23 cellular contexts compared by ENCODE assay signal in the genomic region with DNA sequence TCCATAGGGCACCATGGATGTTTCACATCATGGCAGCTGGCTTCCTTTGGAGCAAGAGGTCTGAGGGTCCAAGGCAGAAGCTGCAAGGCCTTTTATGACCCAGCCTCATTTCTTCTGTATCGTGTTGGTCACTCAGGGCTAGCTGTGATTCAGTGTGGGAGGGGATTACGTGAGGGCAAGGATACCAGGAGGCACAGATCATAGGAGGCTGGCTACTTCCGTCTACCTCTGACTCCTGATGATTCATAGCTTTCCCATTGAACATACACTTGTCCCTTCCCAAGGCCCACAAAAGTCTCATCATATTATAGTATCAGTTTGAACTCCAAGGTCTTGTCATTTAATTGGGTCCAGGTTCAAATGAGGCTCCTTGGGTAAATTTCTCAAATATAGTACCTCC.
DNase-seq lines count a peak whose midpoint lies in the region; ATAC-seq and TF ChIP-seq lines count a peak whose summit lies in the region.
"Had no signal": no experiment of that assay in that cellular context is flagged by ENCODE, and none has a peak within 500 bp of the region (broad histone marks: within the 10 kb centered on the region; RNA-seq: fewer than 3 reads in every experiment).

No MANE protein-coding gene starts in this region.

- BruUV-seq in mammary epithelial cell (replicated peaks; lab: Mats Ljungman, UMichigan): no TSS peak

- H3K27me3 ChIP-seq in mammary epithelial cell (ENCODE audit: insufficient read depth, low read length): no peaks in the 10 kb centered on the region
- H3K27me3 ChIP-seq: SJCRH30 had no signal

- no peak overlapping the region for H3K9ac ChIP-seq in mammary epithelial cell (ENCODE audit: insufficient read depth, low read length)

- WGBS in mammary epithelial cell (ENCODE audit: low coverage, missing lambda C conversion rate): 51% methylated on average over 3 of the region's 3 CpGs

- ATAC-seq in GM19328 (IDR thresholded peaks at IDR 0.05; ENCODE audit: unreplicated experiment): no peak
- ATAC-seq in WTC11: no peak
- ATAC-seq: A549, GM12878, HCT116, T-cell had no signal

- no peaks in the 10 kb centered on the region for H3K9me3 ChIP-seq in mammary epithelial cell (replicated peaks; ENCODE audit: insufficient read depth, low read length)
- H3K9me3 ChIP-seq: SJCRH30 had no signal

- H3K4me3 Mint-ChIP-seq in WTC11 (no peak overlapping the region), HFFc6 (no peak overlapping the region)
- H3K4me3 Mint-ChIP-seq: B cell, CD14-positive monocyte, T-cell had no signal

- H3K9me3 Mint-ChIP-seq in WTC11 (peaks cover 7% of the 10 kb centered on the region), HFFc6 (no peaks in the 10 kb centered on the region; the same call in 1 of the 2 replicates)

- TF ChIP-seq CTCF in mammary epithelial cell (conservative IDR thresholded peaks at IDR 0.05 in 1 of 2, IDR thresholded peaks at IDR 0.05 in 1 of 2; ENCODE audit: extremely low read depth in 1 of 2, insufficient read depth in 1 of 2, low read depth in 1 of 2, low read length in 2 of 2) (no peak), WTC11 (IDR thresholded peaks at IDR 0.05) (no peak), HFFc6 (IDR thresholded peaks at IDR 0.05) (no peak)

- H3K27me3 Mint-ChIP-seq in WTC11 (ENCODE audit: low read depth) (no peaks in the 10 kb centered on the region; the same call in 1 of the 2 replicates), HFFc6 (ENCODE audit: insufficient read depth) (peaks cover 15% of the 10 kb centered on the region)
- H3K27me3 Mint-ChIP-seq: B cell had no signal

- CTCF ChIA-PET in mammary epithelial cell (lab: Charles Lee; ENCODE audit: low non-redundant PET) (no interaction called here), WTC11 (lab: Charles Lee) (interaction anchor here (0.6 to 1.2 kb wide), 2 partner anchors 17 to 542 kb away, joined by 3 read pairs; no protein-coding TSS in a partner anchor)

- DNase-seq in EL (peak; percentile 45), M059J (ENCODE audit: low read depth) (peak; percentile 40), mammary epithelial cell (peak; percentile 24), kidney tubule cell (ENCODE audit: low spot score) (peak; percentile 65), WTC11 (ENCODE audit: low spot score) (no peak), HFFc6 (no peak)
- DNase-seq: GOT3, Kasumi-1, NCI-H1092, NCI-H1436 treated with DMSO at 0.1 percent for 48 hours, NCI-H2029 treated with DMSO at 0.1 percent for 48 hours, NCI-H226, NCI-H510A treated with DMSO at 0.1 percent for 48 hours, NCI-H748 treated with DMSO at 0.1 percent for 48 hours, PC-9, SJCRH30, T-cell had no signal

- in situ Hi-C loops in mammary epithelial cell (cut with MboI; ENCODE audit: low sequenced_read_pairs in 2 of 2): no loop called here

- POLR2A ChIA-PET in WTC11 (lab: Charles Lee): interaction anchor here (0.7 kb wide), 1 partner anchor 24 kb away, joined by 3 read pairs; no protein-coding TSS in a partner anchor

- H3K4me2 ChIP-seq in mammary epithelial cell (ENCODE audit: insufficient read depth, low read depth, low read length): no peak overlapping the region
- H3K4me2 ChIP-seq: A549, PC-9 had no signal

- H3K79me2 ChIP-seq in mammary epithelial cell (ENCODE audit: insufficient read depth, low read length): no peaks in the 10 kb centered on the region

- H3K4me3 ChIP-seq in mammary epithelial cell (replicated peaks in 1 of 3; ENCODE audit: insufficient read depth in 1 of 3, low read depth in 2 of 3, low read length in 3 of 3): no peak overlapping the region
- H3K4me3 ChIP-seq: A549, GM12878, PC-9, SJCRH30 had no signal

- H3K36me3 Mint-ChIP-seq in WTC11: peaks cover 5% of the 10 kb centered on the region
- H3K36me3 Mint-ChIP-seq in HFFc6 (ENCODE audit: low read depth): no peaks in the 10 kb centered on the region
- H3K36me3 Mint-ChIP-seq: CD14-positive monocyte, T-cell had no signal

- no peak overlapping the region for H3K27ac Mint-ChIP-seq in WTC11
- no peak overlapping the region for H3K27ac Mint-ChIP-seq in HFFc6
- H3K27ac Mint-ChIP-seq: T-cell had no signal

- no peak overlapping the region for H3K27ac ChIP-seq in mammary epithelial cell (ENCODE audit: insufficient read depth, low read depth, low read length)
- H3K27ac ChIP-seq: PC-9, SJCRH30 had no signal

- H3K4me1 ChIP-seq in mammary epithelial cell (ENCODE audit: insufficient read depth, low read length): no peaks in the 10 kb centered on the region
- H3K4me1 ChIP-seq: SJCRH30 had no signal

- intact Hi-C loops in mammary epithelial cell (cut with micrococcal nuclease): no loop called here

- H2AFZ ChIP-seq in mammary epithelial cell (ENCODE audit: low read depth, low read length): no peak overlapping the region
- H2AFZ ChIP-seq: PC-9 had no signal

- dilution Hi-C loops in mammary epithelial cell (cut with HindIII; ENCODE audit: low sequenced_read_pairs): no loop called here

- H4K20me1 ChIP-seq in mammary epithelial cell (ENCODE audit: insufficient read depth, low read length): no peaks in the 10 kb centered on the region

- no peaks in the 10 kb centered on the region for H3K36me3 ChIP-seq in mammary epithelial cell (ENCODE audit: insufficient read depth, low read length)
- H3K36me3 ChIP-seq: SJCRH30 had no signal

- H3K4me1 Mint-ChIP-seq in WTC11 (peaks cover under 1% of the 10 kb centered on the region; the same call in 1 of the 2 replicates), HFFc6 (ENCODE audit: low read depth) (peaks cover 10% of the 10 kb centered on the region)
- H3K4me1 Mint-ChIP-seq: T-cell had no signal

TF ChIP-seq in WTC11, 78 proteins besides CTCF, POLR2A, EP300 and RAD21:
- TF ChIP-seq TEAD1 (CRISPR knock-in tag; IDR thresholded peaks at IDR 0.05): no peak

Comparison
In these comparisons a context has a peak if more than half of its experiments do, and no peak if none do; other contexts are left out.
1. DNase-seq: peak in EL (single experiment), M059J (single experiment), mammary epithelial cell (single experiment) and kidney tubule cell (single experiment); none in WTC11 (single experiment) and HFFc6 (single experiment).